21 cellular contexts compared by ENCODE assay signal in genomic region chr1:209046935-209047334, GRCh38.
"Had no signal": no experiment of that assay in that cellular context is flagged by ENCODE, and none has a peak within 500 bp of the region (broad histone marks: within the 10 kb centered on the region; RNA-seq: fewer than 3 reads in every experiment).

No MANE protein-coding gene starts in this region.

- H3K27ac ChIP-seq: KMS-11, RWPE1 had no signal

- DNase-seq: Kasumi-1; MM.1S; NCI-H1092 treated with DMSO at 0.1 percent for 48 hours; NCI-H1436; NCI-H187; NCI-H2029; NCI-H2171; NCI-H226; NCI-H446; NCI-H510A; NCI-H524 treated with DMSO at 0.1 percent for 48 hours; NCI-H69; NCI-H774; NK-92 treated with Interleukin-12 subunit alpha and Interleukin-12 subunit beta, amount 100 ng/mL, for 24 hours; PC-3; SHP77; SK-N-SH; SW 1271 had no signal

- H3K9ac ChIP-seq: KMS-11, SK-N-SH had no signal

- H3K9me3 ChIP-seq: SK-N-SH had no signal

- H3K4me2 ChIP-seq: KMS-11, SK-N-SH had no signal

- H3K4me3 ChIP-seq: K562 had no signal
